Comparison of ENCODE assay signal across 1 cellular context in the genomic region with DNA sequence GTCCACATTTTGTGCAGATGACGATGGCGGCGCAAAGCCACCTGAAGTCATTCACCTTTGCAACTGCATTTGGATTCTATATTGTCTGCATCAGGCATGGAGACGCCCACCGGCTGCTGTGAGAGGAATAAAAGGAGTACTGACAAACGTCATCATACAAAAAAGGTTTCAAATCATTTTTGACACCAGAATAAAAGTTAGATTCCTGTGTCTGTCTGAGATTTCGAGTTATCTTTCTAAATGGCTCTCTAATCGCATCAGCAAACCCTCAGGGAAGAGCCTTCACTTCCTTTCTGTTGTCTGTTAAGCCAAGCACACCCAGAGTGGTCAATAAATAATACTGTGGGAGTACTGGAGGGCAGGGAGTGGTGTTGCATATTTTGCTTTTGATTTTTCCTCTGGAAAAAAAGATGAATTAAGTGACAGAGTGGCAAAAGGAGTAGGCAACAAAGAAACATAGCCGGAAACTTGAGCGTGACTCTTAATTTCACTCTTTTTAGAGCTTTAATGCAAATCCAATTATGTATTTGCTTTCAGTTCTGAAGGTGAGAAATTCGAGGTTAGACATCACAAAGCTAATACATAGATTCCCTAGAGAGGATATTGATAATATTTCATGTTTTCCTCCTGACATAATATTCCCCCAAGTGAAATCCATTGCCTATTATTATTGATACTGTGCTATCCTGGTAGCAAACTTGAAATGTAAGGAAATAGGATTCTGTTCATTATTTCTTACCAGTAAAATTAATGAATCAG.
TF ChIP-seq lines count a peak whose summit lies in the region.

No MANE protein-coding gene starts in this region.

TF ChIP-seq in WTC11, 78 proteins besides CTCF, POLR2A, EP300 and RAD21 (continued from another document):
- TF ChIP-seq ZNF281 (CRISPR knock-in tag; IDR thresholded peaks at IDR 0.05) (no peak), ZNF532 (CRISPR knock-in tag; IDR thresholded peaks at IDR 0.05; ENCODE audit: borderline replicate concordance) (no peak), NFATC4 (CRISPR knock-in tag; IDR thresholded peaks at IDR 0.05) (no peak), IRF2 (CRISPR knock-in tag; IDR thresholded peaks at IDR 0.05; ENCODE audit: borderline replicate concordance, low read depth) (no peak), SOX15 (CRISPR knock-in tag; IDR thresholded peaks at IDR 0.05) (no peak), EMX1 (CRISPR knock-in tag; IDR thresholded peaks at IDR 0.05) (no peak), ZNF396 (CRISPR knock-in tag; IDR thresholded peaks at IDR 0.05; ENCODE audit: borderline replicate concordance) (no peak), SMAD3 (CRISPR knock-in tag; IDR thresholded peaks at IDR 0.05; ENCODE audit: borderline replicate concordance) (no peak), TEAD4 (CRISPR knock-in tag; IDR thresholded peaks at IDR 0.05) (no peak), FOXP4 (CRISPR knock-in tag; IDR thresholded peaks at IDR 0.05) (no peak)
- TF ChIP-seq, protein P1, sequence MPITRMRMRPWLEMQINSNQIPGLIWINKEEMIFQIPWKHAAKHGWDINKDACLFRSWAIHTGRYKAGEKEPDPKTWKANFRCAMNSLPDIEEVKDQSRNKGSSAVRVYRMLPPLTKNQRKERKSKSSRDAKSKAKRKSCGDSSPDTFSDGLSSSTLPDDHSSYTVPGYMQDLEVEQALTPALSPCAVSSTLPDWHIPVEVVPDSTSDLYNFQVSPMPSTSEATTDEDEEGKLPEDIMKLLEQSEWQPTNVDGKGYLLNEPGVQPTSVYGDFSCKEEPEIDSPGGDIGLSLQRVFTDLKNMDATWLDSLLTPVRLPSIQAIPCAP (CRISPR knock-in tag; IDR thresholded peaks at IDR 0.05) = no peak
- TF ChIP-seq, protein P2, sequence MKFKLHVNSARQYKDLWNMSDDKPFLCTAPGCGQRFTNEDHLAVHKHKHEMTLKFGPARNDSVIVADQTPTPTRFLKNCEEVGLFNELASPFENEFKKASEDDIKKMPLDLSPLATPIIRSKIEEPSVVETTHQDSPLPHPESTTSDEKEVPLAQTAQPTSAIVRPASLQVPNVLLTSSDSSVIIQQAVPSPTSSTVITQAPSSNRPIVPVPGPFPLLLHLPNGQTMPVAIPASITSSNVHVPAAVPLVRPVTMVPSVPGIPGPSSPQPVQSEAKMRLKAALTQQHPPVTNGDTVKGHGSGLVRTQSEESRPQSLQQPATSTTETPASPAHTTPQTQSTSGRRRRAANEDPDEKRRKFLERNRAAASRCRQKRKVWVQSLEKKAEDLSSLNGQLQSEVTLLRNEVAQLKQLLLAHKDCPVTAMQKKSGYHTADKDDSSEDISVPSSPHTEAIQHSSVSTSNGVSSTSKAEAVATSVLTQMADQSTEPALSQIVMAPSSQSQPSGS (CRISPR knock-in tag; IDR thresholded peaks at IDR 0.05; ENCODE audit: borderline replicate concordance, low read depth) = no peak
TF ChIP-seq in WTC11: peak in this region for 0.
